In the genomic region with DNA sequence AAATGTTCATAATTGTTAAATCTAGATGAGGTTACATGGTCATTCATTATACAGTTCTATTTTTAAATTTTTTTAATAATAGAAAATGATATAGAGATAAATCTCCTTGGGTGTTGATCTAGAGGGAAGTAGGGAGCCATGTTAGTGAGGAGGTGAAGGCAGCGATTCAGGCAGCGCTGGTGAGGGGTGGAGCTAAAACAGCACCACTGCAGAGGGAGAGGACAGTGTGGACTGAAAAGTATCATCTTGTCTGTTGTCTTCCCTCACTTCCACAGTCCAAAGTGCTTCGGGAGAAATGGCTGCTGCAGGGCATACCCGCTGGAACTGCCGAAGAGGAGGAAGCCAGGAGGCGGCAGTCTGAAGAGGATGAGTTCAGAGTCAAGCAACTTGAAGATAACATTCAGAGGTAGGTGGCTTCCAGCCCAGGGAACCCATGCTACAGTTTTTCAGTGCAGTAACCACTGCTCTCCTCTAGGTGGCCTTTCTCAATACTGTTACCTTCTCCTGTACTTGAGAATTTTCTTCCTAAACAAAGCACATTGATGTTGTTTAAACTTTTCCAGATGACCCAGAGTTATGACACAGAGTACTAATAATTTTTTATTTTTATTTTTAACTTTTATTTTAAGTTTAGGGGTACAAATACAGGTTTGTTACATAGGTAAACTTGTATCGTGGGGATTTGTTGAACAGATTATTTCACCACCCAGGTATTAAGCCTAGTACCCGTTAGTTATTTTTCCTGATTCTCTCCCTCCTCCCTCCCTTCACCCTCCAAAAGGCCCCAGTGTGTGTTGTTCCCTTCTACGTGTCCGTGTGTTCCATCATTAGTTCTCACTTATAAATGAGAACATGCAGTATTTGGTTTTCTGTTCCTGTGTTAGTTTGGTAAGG, we compare ENCODE assay signal across 7 cellular contexts.
DNase-seq lines count a peak whose midpoint lies in the region; ATAC-seq and TF ChIP-seq lines count a peak whose summit lies in the region.

No MANE protein-coding gene starts in this region.

- no peaks in the 10 kb centered on the region for H3K27me3 Mint-ChIP-seq in activated T-helper 17 cell treated with anti-CD3 and anti-CD28 coated beads, Interleukin-2, amount 50 U/mL, for 72 hours

- peaks cover 3% of the 10 kb centered on the region for H3K9me3 Mint-ChIP-seq in activated T-helper 17 cell treated with anti-CD3 and anti-CD28 coated beads, Interleukin-2, amount 50 U/mL, for 72 hours

- intact Hi-C loops in ovary (cut with DNase I): loop anchor here in 1 of 4 donors (10.0 kb wide), 1 partner anchor 306 kb away; no protein-coding TSS in a partner anchor

- H3K4me1 Mint-ChIP-seq in activated T-helper 17 cell treated with anti-CD3 and anti-CD28 coated beads, Interleukin-2, amount 50 U/mL, for 72 hours: peaks cover 8% of the 10 kb centered on the region

- no peak overlapping the region for H3K4me3 ChIP-seq in ovary

- no peak for TF ChIP-seq POLR2A in ovary (IDR thresholded peaks at IDR 0.05)

- no peaks in the 10 kb centered on the region for H3K4me1 ChIP-seq in ovary (ENCODE audit: insufficient read depth)

- peak; percentile 84 for ATAC-seq in GM21528 (IDR thresholded peaks at IDR 0.05; ENCODE audit: low FRiP score, unreplicated experiment)
- peak; percentile 86 for ATAC-seq in activated T-helper 17 cell treated with anti-CD3 and anti-CD28 coated beads, Interleukin-2, amount 50 U/mL, for 72 hours (replicated peaks)

- no peaks in the 10 kb centered on the region for H3K27me3 ChIP-seq in ovary

- CTCF ChIA-PET in GM10248 (lab: Yijun Ruan, JAX): interaction anchor here (0.7 to 3.5 kb wide), 12 partner anchors 8 to 303 kb away, joined by 3 to 25 read pairs (median 4); no protein-coding TSS in a partner anchor

- 86 to 90% (median 88%) methylated on average over 10 of the region's 10 CpGs for WGBS in ovary, 3 donors

- H3K4me3 Mint-ChIP-seq in activated T-helper 17 cell treated with anti-CD3 and anti-CD28 coated beads, Interleukin-2, amount 50 U/mL, for 72 hours: peak overlapping the region; percentile 55

- H3K36me3 Mint-ChIP-seq in activated T-helper 17 cell treated with anti-CD3 and anti-CD28 coated beads, Interleukin-2, amount 50 U/mL, for 72 hours (ENCODE audit: low read depth): no peaks in the 10 kb centered on the region

- no peak overlapping the region for H3K27ac Mint-ChIP-seq in activated T-helper 17 cell treated with anti-CD3 and anti-CD28 coated beads, Interleukin-2, amount 50 U/mL, for 72 hours

- H3K27ac ChIP-seq in ovary: no peak overlapping the region

- TF ChIP-seq CTCF in GM10248 (IDR thresholded peaks at IDR 0.05; ENCODE audit: control extremely low read depth, extremely low read depth, low read depth, missing control alignments): peak; percentile 57
- no peak for TF ChIP-seq CTCF in ovary (IDR thresholded peaks at IDR 0.05)

- DNase-seq in GM10248 (ENCODE audit: extremely low spot score): peak; percentile 56
- DNase-seq in LoVo (ENCODE audit: low spot score): peak; percentile 41
- peak; percentile 71 for DNase-seq in islet precursor cell
- DNase-seq in NCI-H774 (lab: John Stamatoyannopoulos, UW): no peak
- no peak for DNase-seq in ovary

- no peaks in the 10 kb centered on the region for H3K36me3 ChIP-seq in ovary

- TF ChIP-seq EP300 in ovary (IDR thresholded peaks at IDR 0.05): no peak

- POLR2A ChIA-PET in GM10248 (lab: Yijun Ruan, JAX): no interaction called here

- no peaks in the 10 kb centered on the region for H3K9me3 ChIP-seq in ovary

Comparison
In these comparisons a context has a peak if more than half of its experiments do, and no peak if none do; other contexts are left out.
1. DNase-seq: peak in GM10248 (single experiment), LoVo (single experiment) and islet precursor cell (single experiment); none in NCI-H774 (single experiment) and ovary (0 of 5).